ENCODE assay signal across 1 cellular context in the genomic region with DNA sequence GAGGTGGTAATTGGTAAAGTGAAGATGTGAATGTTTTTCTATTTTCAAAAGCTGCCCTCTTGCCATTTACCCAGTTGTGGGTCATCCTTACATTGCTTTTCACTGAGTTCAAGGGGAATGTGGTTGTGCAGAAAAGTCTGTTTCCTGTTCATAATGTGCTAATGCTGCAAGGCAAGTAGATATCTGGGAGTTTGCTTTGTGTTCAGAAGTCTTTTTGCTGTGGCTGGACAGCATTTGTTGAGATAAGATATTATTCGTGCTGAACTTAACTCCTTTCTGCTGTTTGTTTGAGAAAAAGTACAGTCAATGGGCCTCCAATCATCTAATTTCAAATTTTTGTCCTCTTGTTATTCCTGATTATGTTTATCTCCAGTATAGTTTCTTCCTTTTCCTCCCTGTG.
TF ChIP-seq lines count a peak whose summit lies in the region.

No MANE protein-coding gene starts in this region.

TF ChIP-seq in K562, 482 proteins besides CTCF, POLR2A, EP300 and RAD21:
- TF ChIP-seq ZNF324 (CRISPR knock-in tag; IDR thresholded peaks at IDR 0.05) (no peak), SMARCB1 (IDR thresholded peaks at IDR 0.05; ENCODE audit: insufficient read length, low read depth) (no peak), TCF3 (CRISPR knock-in tag; IDR thresholded peaks at IDR 0.05) (peak; percentile 45; the same call in 1 of the 2 replicates), ESRRB (CRISPR knock-in tag; IDR thresholded peaks at IDR 0.05; ENCODE audit: borderline replicate concordance) (no peak), CBFA2T3 (IDR thresholded peaks at IDR 0.05) (peak; percentile 39; the same call in 1 of the 2 replicates), DMBX1 (CRISPR knock-in tag; IDR thresholded peaks at IDR 0.05; ENCODE audit: borderline replicate concordance) (no peak), GATAD2A (IDR thresholded peaks at IDR 0.05) (0 out of 2 replicates have a peak, but pooled peaks have one; percentile 2), ZNF12 (CRISPR knock-in tag; IDR thresholded peaks at IDR 0.05) (no peak), ZNF212 (CRISPR knock-in tag; IDR thresholded peaks at IDR 0.05) (no peak), TAF15 (IDR thresholded peaks at IDR 0.05; ENCODE audit: low read depth, low read length) (no peak), ADNP (tag; IDR thresholded peaks at IDR 0.05) (no peak)
- TF ChIP-seq, protein P1, sequence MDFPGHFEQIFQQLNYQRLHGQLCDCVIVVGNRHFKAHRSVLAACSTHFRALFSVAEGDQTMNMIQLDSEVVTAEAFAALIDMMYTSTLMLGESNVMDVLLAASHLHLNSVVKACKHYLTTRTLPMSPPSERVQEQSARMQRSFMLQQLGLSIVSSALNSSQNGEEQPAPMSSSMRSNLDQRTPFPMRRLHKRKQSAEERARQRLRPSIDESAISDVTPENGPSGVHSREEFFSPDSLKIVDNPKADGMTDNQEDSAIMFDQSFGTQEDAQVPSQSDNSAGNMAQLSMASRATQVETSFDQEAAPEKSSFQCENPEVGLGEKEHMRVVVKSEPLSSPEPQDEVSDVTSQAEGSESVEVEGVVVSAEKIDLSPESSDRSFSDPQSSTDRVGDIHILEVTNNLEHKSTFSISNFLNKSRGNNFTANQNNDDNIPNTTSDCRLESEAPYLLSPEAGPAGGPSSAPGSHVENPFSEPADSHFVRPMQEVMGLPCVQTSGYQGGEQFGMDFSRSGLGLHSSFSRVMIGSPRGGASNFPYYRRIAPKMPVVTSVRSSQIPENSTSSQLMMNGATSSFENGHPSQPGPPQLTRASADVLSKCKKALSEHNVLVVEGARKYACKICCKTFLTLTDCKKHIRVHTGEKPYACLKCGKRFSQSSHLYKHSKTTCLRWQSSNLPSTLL (IDR thresholded peaks at IDR 0.05), result no peak
- TF ChIP-seq, protein P2, sequence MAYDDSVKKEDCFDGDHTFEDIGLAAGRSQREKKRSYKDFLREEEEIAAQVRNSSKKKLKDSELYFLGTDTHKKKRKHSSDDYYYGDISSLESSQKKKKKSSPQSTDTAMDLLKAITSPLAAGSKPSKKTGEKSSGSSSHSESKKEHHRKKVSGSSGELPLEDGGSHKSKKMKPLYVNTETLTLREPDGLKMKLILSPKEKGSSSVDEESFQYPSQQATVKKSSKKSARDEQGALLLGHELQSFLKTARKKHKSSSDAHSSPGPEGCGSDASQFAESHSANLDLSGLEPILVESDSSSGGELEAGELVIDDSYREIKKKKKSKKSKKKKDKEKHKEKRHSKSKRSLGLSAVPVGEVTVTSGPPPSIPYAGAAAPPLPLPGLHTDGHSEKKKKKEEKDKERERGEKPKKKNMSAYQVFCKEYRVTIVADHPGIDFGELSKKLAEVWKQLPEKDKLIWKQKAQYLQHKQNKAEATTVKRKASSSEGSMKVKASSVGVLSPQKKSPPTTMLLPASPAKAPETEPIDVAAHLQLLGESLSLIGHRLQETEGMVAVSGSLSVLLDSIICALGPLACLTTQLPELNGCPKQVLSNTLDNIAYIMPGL (CRISPR knock-in tag; IDR thresholded peaks at IDR 0.05), result no peak
- TF ChIP-seq, protein P3, sequence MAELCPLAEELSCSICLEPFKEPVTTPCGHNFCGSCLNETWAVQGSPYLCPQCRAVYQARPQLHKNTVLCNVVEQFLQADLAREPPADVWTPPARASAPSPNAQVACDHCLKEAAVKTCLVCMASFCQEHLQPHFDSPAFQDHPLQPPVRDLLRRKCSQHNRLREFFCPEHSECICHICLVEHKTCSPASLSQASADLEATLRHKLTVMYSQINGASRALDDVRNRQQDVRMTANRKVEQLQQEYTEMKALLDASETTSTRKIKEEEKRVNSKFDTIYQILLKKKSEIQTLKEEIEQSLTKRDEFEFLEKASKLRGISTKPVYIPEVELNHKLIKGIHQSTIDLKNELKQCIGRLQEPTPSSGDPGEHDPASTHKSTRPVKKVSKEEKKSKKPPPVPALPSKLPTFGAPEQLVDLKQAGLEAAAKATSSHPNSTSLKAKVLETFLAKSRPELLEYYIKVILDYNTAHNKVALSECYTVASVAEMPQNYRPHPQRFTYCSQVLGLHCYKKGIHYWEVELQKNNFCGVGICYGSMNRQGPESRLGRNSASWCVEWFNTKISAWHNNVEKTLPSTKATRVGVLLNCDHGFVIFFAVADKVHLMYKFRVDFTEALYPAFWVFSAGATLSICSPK (IDR thresholded peaks at IDR 0.05; ENCODE audit: borderline replicate concordance), result no peak
